Comparison of ENCODE assay signal across 13 cellular contexts in genomic region chr17:17561408-17562144, GRCh38. TPM values are rescaled to one million over a fixed set of nuclear protein-coding genes. Genes with fewer than 3 reads are reported as not detected.
A peak's percentile ranks its signal among the peaks of the same experiment; 100 is the strongest.
DNase-seq lines count a peak whose midpoint lies in the region; ATAC-seq and TF ChIP-seq lines count a peak whose summit lies in the region.
"Had no signal": no experiment of that assay in that cellular context is flagged by ENCODE, and none has a peak within 500 bp of the region (broad histone marks: within the 10 kb centered on the region; RNA-seq: fewer than 3 reads in every experiment).

No MANE protein-coding gene starts in this region.

- peaks cover 14 to 15% of the 10 kb centered on the region in 2 donors for H3K4me1 ChIP-seq in duodenal mucosa (ENCODE audit: control insufficient read depth in 1 of 2, insufficient read depth in 2 of 2, low read length in 2 of 2)

- H3K27ac ChIP-seq in duodenal mucosa (ENCODE audit: low read depth, low read length): peak overlapping the region; percentile 65
- H3K27ac ChIP-seq: vagina had no signal

- H3K9ac ChIP-seq in duodenal mucosa (ENCODE audit: low read depth in 1 of 2, low read length in 2 of 2): no peak overlapping the region

- no peaks in the 10 kb centered on the region for H3K9me3 ChIP-seq in duodenal mucosa (ENCODE audit: control insufficient read depth in 1 of 2, low read length in 2 of 2)
- H3K9me3 ChIP-seq: vagina had no signal

- H3K4me1 Mint-ChIP-seq in stimulated activated naive B cell treated with anti-CD40 and anti-IgM and Interleukin-4, amounts not matched to agents 10 μg/mL and 1 μg/mL and 100 μg/mL, for 72 hours: peaks cover 5 to 6% of the 10 kb centered on the region in 2 donors
- no peaks in the 10 kb centered on the region for H3K4me1 Mint-ChIP-seq in immature natural killer cell
- H3K4me1 Mint-ChIP-seq in endothelial cell (ENCODE audit: unreplicated experiment): no peaks in the 10 kb centered on the region

- H3K27me3 Mint-ChIP-seq in stimulated activated naive B cell treated with anti-CD40 and anti-IgM and Interleukin-4, amounts not matched to agents 10 μg/mL and 1 μg/mL and 100 μg/mL, for 72 hours: no peaks in the 10 kb centered on the region
- H3K27me3 Mint-ChIP-seq in immature natural killer cell (ENCODE audit: low read depth in 3 of 3): peaks cover 0 to 1% (median 0%) of the 10 kb centered on the region in 3 donors
- peaks cover 4% of the 10 kb centered on the region for H3K27me3 Mint-ChIP-seq in endothelial cell (ENCODE audit: unreplicated experiment)

- H3K4me3 ChIP-seq in duodenal mucosa (ENCODE audit: low read depth in 1 of 2, low read length in 2 of 2): no peak overlapping the region
- H3K4me3 ChIP-seq in lower leg skin (ENCODE audit: low read depth, poor library complexity, severe bottlenecking): no peak overlapping the region
- H3K4me3 ChIP-seq: vagina had no signal

- DNase-seq in NCI-H2196 treated with DMSO at 0.1 percent for 48 hours (lab: John Stamatoyannopoulos, UW; ENCODE audit: unreplicated experiment) (peak; percentile 30), lower leg skin (ENCODE audit: low spot score in 2 of 2) (peak; percentile 52 to 91), immature natural killer cell (no peak), endothelial cell (ENCODE audit: low spot score) (no peak), occipital lobe (lab: John Stamatoyannopoulos, UW) (no peak), superior temporal gyrus (ENCODE audit: extremely low spot score) (no peak)
- DNase-seq in stimulated activated naive B cell treated with anti-CD40 and anti-IgM and Interleukin-4, amounts not matched to agents 10 μg/mL and 1 μg/mL and 100 μg/mL, for 72 hours: no peak
- DNase-seq: activated T-cell treated with anti-CD3 and anti-CD28 coated beads for 4 hours, DND-41, IMR-90, T1000 had no signal

- H3K36me3 Mint-ChIP-seq in stimulated activated naive B cell treated with anti-CD40 and anti-IgM and Interleukin-4, amounts not matched to agents 10 μg/mL and 1 μg/mL and 100 μg/mL, for 72 hours: no peaks in the 10 kb centered on the region
- H3K36me3 Mint-ChIP-seq in immature natural killer cell (no peaks in the 10 kb centered on the region), endothelial cell (ENCODE audit: low read depth, unreplicated experiment) (no peaks in the 10 kb centered on the region)

- intact Hi-C loops in lower leg skin (cut with DNase I; ENCODE audit: low total_unique reads): loop anchor here (10.0 kb wide), 1 partner anchor 47 kb away; no protein-coding TSS in a partner anchor

- no peaks in the 10 kb centered on the region for H3K36me3 ChIP-seq in duodenal mucosa (ENCODE audit: control insufficient read depth in 1 of 2, insufficient read depth in 2 of 2, low read length in 2 of 2)
- H3K36me3 ChIP-seq: vagina had no signal

- no peak for TF ChIP-seq CTCF in lower leg skin (IDR thresholded peaks at IDR 0.05)
- TF ChIP-seq CTCF in endothelial cell (IDR thresholded peaks at IDR 0.05; ENCODE audit: unreplicated experiment): no peak

- peak; percentile 56 to 64 for ATAC-seq in stimulated activated naive B cell treated with anti-CD40 and anti-IgM and Interleukin-4, amounts not matched to agents 10 μg/mL and 1 μg/mL and 100 μg/mL, for 72 hours (replicated peaks)

- H3K27ac Mint-ChIP-seq in stimulated activated naive B cell treated with anti-CD40 and anti-IgM and Interleukin-4, amounts not matched to agents 10 μg/mL and 1 μg/mL and 100 μg/mL, for 72 hours: no peak overlapping the region
- H3K27ac Mint-ChIP-seq in immature natural killer cell (no peak overlapping the region), endothelial cell (ENCODE audit: unreplicated experiment) (no peak overlapping the region)

- no peak for TF ChIP-seq POLR2A in lower leg skin (IDR thresholded peaks at IDR 0.05)

- no peaks in the 10 kb centered on the region for H3K9me3 Mint-ChIP-seq in stimulated activated naive B cell treated with anti-CD40 and anti-IgM and Interleukin-4, amounts not matched to agents 10 μg/mL and 1 μg/mL and 100 μg/mL, for 72 hours
- H3K9me3 Mint-ChIP-seq in immature natural killer cell (no peaks in the 10 kb centered on the region), endothelial cell (ENCODE audit: unreplicated experiment) (no peaks in the 10 kb centered on the region)

- peak overlapping the region; percentile 35 to 36 for H3K4me3 Mint-ChIP-seq in stimulated activated naive B cell treated with anti-CD40 and anti-IgM and Interleukin-4, amounts not matched to agents 10 μg/mL and 1 μg/mL and 100 μg/mL, for 72 hours
- H3K4me3 Mint-ChIP-seq in immature natural killer cell (peak overlapping the region in 1 of 5 donors; percentile 35), endothelial cell (ENCODE audit: unreplicated experiment) (no peak overlapping the region)

- no peaks in the 10 kb centered on the region for H3K27me3 ChIP-seq in duodenal mucosa (ENCODE audit: control insufficient read depth in 1 of 2, insufficient read depth in 2 of 2, low read length in 2 of 2)
- H3K27me3 ChIP-seq: vagina had no signal

- WGBS in lower leg skin, 2 donors: 46 to 65% methylated on average over 20 to 28 of the region's 30 CpGs

RNA-seq across cellular contexts. Expression of gene PEMT, which starts 29.9 kb away (rescaled TPM):
- total RNA-seq in lower leg skin (10 to 100 TPM; 29.9 to 47.5 (median 44.3) TPM), endothelial cell (ENCODE audit: unreplicated experiment) (29.7 TPM), occipital lobe (15.3 TPM)
- 10 to 100 TPM; 18.0 to 41.6 (median 31.4) TPM for polyA plus RNA-seq in immature natural killer cell

Comparison
In these comparisons a context has a peak if more than half of its experiments do, and no peak if none do; other contexts are left out.
1. DNase-seq: peak in NCI-H2196 treated with DMSO at 0.1 percent for 48 hours (single experiment) and lower leg skin (2 of 2); none in stimulated activated naive B cell treated with anti-CD40 and anti-IgM and Interleukin-4, amounts not matched to agents 10 μg/mL and 1 μg/mL and 100 μg/mL, for 72 hours (single experiment), immature natural killer cell (0 of 3), endothelial cell (single experiment), occipital lobe (single experiment) and superior temporal gyrus (single experiment).